Comparison of ENCODE assay signal across 15 cellular contexts in genomic region chr3:126060613-126061145, GRCh38. TPM values are rescaled to one million over a fixed set of nuclear protein-coding genes. Genes with fewer than 3 reads are reported as not detected.
A peak's percentile ranks its signal among the peaks of the same experiment; 100 is the strongest.
DNase-seq lines count a peak whose midpoint lies in the region; ATAC-seq and TF ChIP-seq lines count a peak whose summit lies in the region.
"Had no signal": no experiment of that assay in that cellular context is flagged by ENCODE, and none has a peak within 500 bp of the region (broad histone marks: within the 10 kb centered on the region; RNA-seq: fewer than 3 reads in every experiment).

No MANE protein-coding gene starts in this region.

- DNase-seq in Right ventricle myocardium superior (no peak), cardiac septum (ENCODE audit: low spot score) (no peak), posterior vena cava (ENCODE audit: low spot score) (peak; percentile 52), uterus (no peak), esophagus muscularis mucosa (ENCODE audit: extremely low spot score) (no peak)
- no peak for DNase-seq in activated naive CD4-positive, alpha-beta T cell treated with anti-CD3 and anti-CD28 coated beads, Interleukin-2, amount 50 U/mL, for 72 hours (ENCODE audit: low spot score in 2 of 2)
- DNase-seq: 8988T; AML-193; Caco-2; CD8-positive, alpha-beta memory T cell; DMS 273 treated with DMSO at 0.1 percent for 48 hours; H7 had no signal

- H3K27ac ChIP-seq in cingulate gyrus (ENCODE audit: low read depth, low read length) (peak overlapping the region; percentile 39), uterus (peak overlapping the region; percentile 38 to 60), esophagus muscularis mucosa (replicated peaks in 1 of 4) (no peak overlapping the region)
- H3K27ac ChIP-seq: BLaER1 had no signal

- TF ChIP-seq POLR2A in uterus (IDR thresholded peaks at IDR 0.05) (no peak), esophagus muscularis mucosa (IDR thresholded peaks at IDR 0.05; ENCODE audit: low read depth) (no peak)

- no peak overlapping the region for H3K4me3 ChIP-seq in uterus
- no peak overlapping the region for H3K4me3 ChIP-seq in esophagus muscularis mucosa
- H3K4me3 ChIP-seq: BLaER1, GM23338 had no signal

- no peak for TF ChIP-seq CTCF in uterus (IDR thresholded peaks at IDR 0.05)
- no peak for TF ChIP-seq CTCF in esophagus muscularis mucosa (IDR thresholded peaks at IDR 0.05)

- H3K9me3 Mint-ChIP-seq in activated naive CD4-positive, alpha-beta T cell treated with anti-CD3 and anti-CD28 coated beads, Interleukin-2, amount 50 U/mL, for 72 hours: no peaks in the 10 kb centered on the region
- H3K9me3 Mint-ChIP-seq: CD8-positive, alpha-beta memory T cell; GM23338 had no signal

- H3K27me3 ChIP-seq in uterus (no peaks in the 10 kb centered on the region), esophagus muscularis mucosa (no peaks in the 10 kb centered on the region)
- H3K27me3 ChIP-seq: BLaER1 had no signal

- H3K27ac Mint-ChIP-seq in activated naive CD4-positive, alpha-beta T cell treated with anti-CD3 and anti-CD28 coated beads, Interleukin-2, amount 50 U/mL, for 72 hours: no peak overlapping the region
- H3K27ac Mint-ChIP-seq: CD8-positive, alpha-beta memory T cell; GM23338 had no signal

- no peaks in the 10 kb centered on the region for H3K36me3 Mint-ChIP-seq in activated naive CD4-positive, alpha-beta T cell treated with anti-CD3 and anti-CD28 coated beads, Interleukin-2, amount 50 U/mL, for 72 hours

- H3K36me3 ChIP-seq in uterus: no peaks in the 10 kb centered on the region
- peaks cover 0 to 19% (median 2%) of the 10 kb centered on the region in 4 donors for H3K36me3 ChIP-seq in esophagus muscularis mucosa
- H3K36me3 ChIP-seq: BLaER1 had no signal

- TF ChIP-seq EP300 in esophagus muscularis mucosa (IDR thresholded peaks at IDR 0.05): no peak

- no peaks in the 10 kb centered on the region for H3K9me3 ChIP-seq in uterus
- no peaks in the 10 kb centered on the region for H3K9me3 ChIP-seq in esophagus muscularis mucosa
- H3K9me3 ChIP-seq: BLaER1, Caco-2 had no signal

- H3K4me1 ChIP-seq in uterus (peaks cover 0 to 13% of the 10 kb centered on the region in 2 donors), esophagus muscularis mucosa (peaks cover 7 to 18% (median 11%) of the 10 kb centered on the region in 4 donors)

- WGBS in esophagus muscularis mucosa: 89% methylated on average over 6 of the region's 7 CpGs

- intact Hi-C loops in Right ventricle myocardium superior (cut with DNase I): no loop called here
- intact Hi-C loops in cardiac septum (cut with DNase I): no loop called here
- intact Hi-C loops in posterior vena cava (cut with DNase I): no loop called here
- intact Hi-C loops in uterus (cut with DNase I; ENCODE audit: low total_unique reads): no loop called here
- intact Hi-C loops in esophagus muscularis mucosa (cut with DNase I): no loop called here

- ATAC-seq in Right ventricle myocardium superior (ENCODE audit: poor library complexity): peak; percentile 13
- no peak for ATAC-seq in activated naive CD4-positive, alpha-beta T cell treated with anti-CD3 and anti-CD28 coated beads, Interleukin-2, amount 50 U/mL, for 72 hours
- ATAC-seq: GM23338 had no signal

RNA-seq across cellular contexts. Expression of gene SLC41A3, which starts 23.2 kb away (rescaled TPM):
- total RNA-seq in Right ventricle myocardium superior (34.7 TPM), cardiac septum (35.6 TPM), posterior vena cava (10 to 100 TPM; 44.7 to 49.0 TPM), uterus (10 to 100 TPM; 65.9 to 94.9 (median 77.4) TPM), esophagus muscularis mucosa (10 to 100 TPM; 31.6 to 68.1 (median 38.9) TPM)
- 10 to 100 TPM; 24.5 to 74.0 TPM for total RNA-seq in activated naive CD4-positive, alpha-beta T cell treated with anti-CD3 and anti-CD28 coated beads, Interleukin-2, amount 50 U/mL, for 72 hours

Comparison
In these comparisons a context has a peak if more than half of its experiments do, and no peak if none do; other contexts are left out.
1. H3K27ac ChIP-seq: peak in cingulate gyrus (single experiment) and uterus (2 of 2); none in esophagus muscularis mucosa (0 of 4).